1 cellular context compared by ENCODE assay signal in the genomic region with DNA sequence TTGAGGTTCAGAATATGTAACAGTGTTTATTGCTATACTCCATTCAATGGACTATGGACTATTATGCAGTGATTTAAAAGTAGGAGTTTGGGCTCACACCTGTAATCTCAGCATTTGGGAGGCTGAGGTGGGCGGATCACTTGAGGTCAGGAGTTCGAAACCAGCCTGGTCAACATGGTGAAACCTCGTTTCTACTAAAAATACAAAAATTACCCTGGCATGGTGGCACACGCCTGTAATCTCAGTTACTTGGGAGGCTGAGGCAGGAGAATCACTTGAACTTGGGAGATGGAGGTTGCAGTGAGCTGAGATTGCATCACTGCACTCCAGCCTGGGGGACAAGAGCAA.
A peak's percentile ranks its signal among the peaks of the same experiment; 100 is the strongest.
TF ChIP-seq lines count a peak whose summit lies in the region.

No MANE protein-coding gene starts in this region.

TF ChIP-seq in HepG2, 621 proteins besides CTCF, POLR2A, EP300 and RAD21:
- 0 out of 2 replicates have a peak, but pooled peaks have one; percentile 68 for TF ChIP-seq GFI1 (CRISPR knock-in tag; IDR thresholded peaks at IDR 0.05; ENCODE audit: borderline replicate concordance)
